Comparison of ENCODE assay signal across 9 cellular contexts in genomic region chr6:108589244-108589730, GRCh38. TPM values are rescaled to one million over a fixed set of nuclear protein-coding genes. Genes with fewer than 3 reads are reported as not detected.
DNase-seq lines count a peak whose midpoint lies in the region; ATAC-seq and TF ChIP-seq lines count a peak whose summit lies in the region.
"Had no signal": no experiment of that assay in that cellular context is flagged by ENCODE, and none has a peak within 500 bp of the region (broad histone marks: within the 10 kb centered on the region; RNA-seq: fewer than 3 reads in every experiment).

No MANE protein-coding gene starts in this region.

- peak; percentile 52 for ATAC-seq in activated CD4-positive, alpha-beta T cell treated with anti-CD3 and anti-CD28 coated beads for 36 hours

- H3K36me3 ChIP-seq in Peyer's patch (peaks cover 0 to 4% (median 0%) of the 10 kb centered on the region in 3 donors), mesodermal cell (ENCODE audit: control insufficient read depth, insufficient read depth, low read length) (no peaks in the 10 kb centered on the region), tibial artery (no peaks in the 10 kb centered on the region)

- POLR2A ChIA-PET in activated CD4-positive, alpha-beta T cell treated with anti-CD3 and anti-CD28 coated beads for 36 hours (lab: Charles Lee) = no interaction called here

- CTCF ChIA-PET in activated CD4-positive, alpha-beta T cell treated with anti-CD3 and anti-CD28 coated beads for 36 hours (lab: Charles Lee) = no interaction called here

- H3K27ac Mint-ChIP-seq in activated CD4-positive, alpha-beta T cell treated with anti-CD3 and anti-CD28 coated beads for 36 hours = no peak overlapping the region

- H3K36me3 Mint-ChIP-seq in activated CD4-positive, alpha-beta T cell treated with anti-CD3 and anti-CD28 coated beads for 36 hours (ENCODE audit: low read depth) = no peaks in the 10 kb centered on the region

- H3K9me3 ChIP-seq in Peyer's patch = no peaks in the 10 kb centered on the region
- H3K9me3 ChIP-seq in mesodermal cell (ENCODE audit: control insufficient read depth, low read length) = no peaks in the 10 kb centered on the region
- no peaks in the 10 kb centered on the region for H3K9me3 ChIP-seq in tibial artery

- peak overlapping the region in 2 of 4 donors; percentile 5 to 15 for H3K4me3 ChIP-seq in Peyer's patch
- peak overlapping the region; percentile 12 for H3K4me3 ChIP-seq in epithelial cell of proximal tubule (ENCODE audit: low read depth, low read length)
- no peak overlapping the region for H3K4me3 ChIP-seq in mesodermal cell (ENCODE audit: extremely low read depth, insufficient read depth, low read length, poor library complexity, severe bottlenecking)
- peak overlapping the region; percentile 12 to 32 for H3K4me3 ChIP-seq in tibial artery

- H3K27me3 Mint-ChIP-seq in activated CD4-positive, alpha-beta T cell treated with anti-CD3 and anti-CD28 coated beads for 36 hours = no peaks in the 10 kb centered on the region

- H3K27ac ChIP-seq in Peyer's patch = peak overlapping the region; percentile 72 to 86 (median 76)
- peak overlapping the region; percentile 94 for H3K27ac ChIP-seq in mesodermal cell (ENCODE audit: low read depth, low read length, severe bottlenecking)
- H3K27ac ChIP-seq in tibial artery = peak overlapping the region; percentile 69 to 83

- no peaks in the 10 kb centered on the region for H3K9me3 Mint-ChIP-seq in activated CD4-positive, alpha-beta T cell treated with anti-CD3 and anti-CD28 coated beads for 36 hours (ENCODE audit: low read depth)
- H3K9me3 Mint-ChIP-seq: activated T-cell treated with anti-CD3 and anti-CD28 coated beads, Interleukin-2, amount 50 U/mL, for 72 hours had no signal

- TF ChIP-seq CTCF in Peyer's patch (IDR thresholded peaks at IDR 0.05) (no peak), epithelial cell of proximal tubule (conservative IDR thresholded peaks at IDR 0.05; ENCODE audit: low read depth, low read length) (no peak), tibial artery (IDR thresholded peaks at IDR 0.05) (no peak)

- DNase-seq in activated CD4-positive, alpha-beta T cell treated with anti-CD3 and anti-CD28 coated beads for 36 hours = no peak
- DNase-seq in activated CD4-positive, alpha-beta T cell treated with anti-CD3 and anti-CD28 coated beads for 4 hours = no peak
- peak; percentile 65 to 82 (median 66) for DNase-seq in Peyer's patch
- peak; percentile 72 for DNase-seq in epithelial cell of proximal tubule (ENCODE audit: low read depth)
- DNase-seq in tibial artery = peak; percentile 92 to 93
- DNase-seq in central memory CD4-positive, alpha-beta T cell = no peak
- DNase-seq in NCI-H345 (lab: John Stamatoyannopoulos, UW) = no peak
- DNase-seq: activated T-cell treated with anti-CD3 and anti-CD28 coated beads, Interleukin-2, amount 50 U/mL, for 72 hours had no signal

- no peak overlapping the region for H3K4me3 Mint-ChIP-seq in activated CD4-positive, alpha-beta T cell treated with anti-CD3 and anti-CD28 coated beads for 36 hours

- intact Hi-C loops in activated CD4-positive, alpha-beta T cell treated with anti-CD3 and anti-CD28 coated beads for 36 hours (cut with DNase I, micrococcal nuclease) = no loop called here
- intact Hi-C loops in tibial artery (cut with DNase I; ENCODE audit: low total_unique reads) = no loop called here

- H3K4me1 ChIP-seq in Peyer's patch (peaks cover under 1 to 85% (median 30%) of the 10 kb centered on the region in 4 donors), mesodermal cell (ENCODE audit: control insufficient read depth, insufficient read depth, low read length, poor library complexity, severe bottlenecking) (peaks cover 60% of the 10 kb centered on the region), tibial artery (peaks cover 0 to 98% (median 90%) of the 10 kb centered on the region in 4 donors)

- H3K27me3 ChIP-seq in Peyer's patch (no peaks in the 10 kb centered on the region), tibial artery (no peaks in the 10 kb centered on the region)

- H3K4me1 Mint-ChIP-seq in activated CD4-positive, alpha-beta T cell treated with anti-CD3 and anti-CD28 coated beads for 36 hours = peaks cover 58% of the 10 kb centered on the region

- TF ChIP-seq POLR2A in Peyer's patch (IDR thresholded peaks at IDR 0.05) = peak in 1 of 2 donors; percentile 39

- WGBS in mesodermal cell (ENCODE audit: insufficient coverage in 2 of 2), 2 experiments = 7 to 17% methylated on average over 3 to 6 of the region's 6 CpGs

RNA-seq across cellular contexts. Expression of gene FOXO3, which starts 28.6 kb away (rescaled TPM):
- total RNA-seq in activated CD4-positive, alpha-beta T cell treated with anti-CD3 and anti-CD28 coated beads for 36 hours = 1 to 10 TPM; 7.4 to 9.0 TPM
- total RNA-seq in Peyer's patch (10 to 100 TPM; 34.3 to 61.1 (median 49.7) TPM), epithelial cell of proximal tubule (16.8 TPM in 2 replicates)
- 16.7 TPM for polyA plus RNA-seq in mesodermal cell (2013, experiment 1 of 2)
- 14.7 TPM for polyA plus RNA-seq in mesodermal cell (2013, experiment 2 of 2)

Comparison
In these comparisons a context has a peak if more than half of its experiments do, and no peak if none do; other contexts are left out.
1. DNase-seq: peak in Peyer's patch (3 of 3), epithelial cell of proximal tubule (single experiment) and tibial artery (2 of 2); none in activated CD4-positive, alpha-beta T cell treated with anti-CD3 and anti-CD28 coated beads for 36 hours (single experiment), activated CD4-positive, alpha-beta T cell treated with anti-CD3 and anti-CD28 coated beads for 4 hours (0 of 2), central memory CD4-positive, alpha-beta T cell (single experiment) and NCI-H345 (single experiment).
2. Peak in every context shown above with its lines, with median percentiles within 50 percentile points of each other: H3K27ac ChIP-seq.